19 cellular contexts compared by ENCODE assay signal in the genomic region with DNA sequence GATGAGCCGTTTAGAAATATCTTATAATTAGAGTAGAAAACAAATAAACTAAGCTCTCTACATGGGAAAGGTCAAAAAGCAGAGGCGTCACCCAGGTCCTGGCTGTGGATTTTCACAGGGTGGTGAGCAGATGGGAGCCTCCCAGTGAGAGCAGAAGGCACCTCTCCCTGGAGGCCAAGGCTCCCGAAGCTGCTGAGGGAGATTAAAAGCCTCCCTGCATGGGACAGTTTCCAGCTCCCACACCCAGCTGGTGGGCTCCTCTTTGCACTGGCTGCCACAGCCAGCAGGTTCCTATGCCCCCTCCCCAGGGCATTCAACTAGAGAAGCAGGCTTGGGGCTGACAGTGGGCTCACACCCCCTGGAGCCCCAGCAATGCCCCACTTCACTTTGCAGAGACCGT. TPM values are rescaled to one million over a fixed set of nuclear protein-coding genes. Genes with fewer than 3 reads are reported as not detected.
A peak's percentile ranks its signal among the peaks of the same experiment; 100 is the strongest.
DNase-seq lines count a peak whose midpoint lies in the region; ATAC-seq, FAIRE-seq and TF ChIP-seq lines count a peak whose summit lies in the region.
"Had no signal": no experiment of that assay in that cellular context is flagged by ENCODE, and none has a peak within 500 bp of the region (broad histone marks: within the 10 kb centered on the region; RNA-seq: fewer than 3 reads in every experiment).

No MANE protein-coding gene starts in this region.

- H3K4me3 Mint-ChIP-seq in activated B cell treated with CpG ODN at 0.5 μM for 24 hours = no peak overlapping the region
- H3K4me3 Mint-ChIP-seq in activated CD4-positive, alpha-beta memory T cell treated with anti-CD3 and anti-CD28 coated beads, Interleukin-2, amount 10 ng/mL, durations not matched to agents 7 days and 5 days = no peak overlapping the region

- no peak overlapping the region for H3K4me2 ChIP-seq in HepG2 (ENCODE audit: low read depth, low read length)
- H3K4me2 ChIP-seq: BLaER1 had no signal

- H3K79me2 ChIP-seq in HepG2 (ENCODE audit: insufficient read depth, low read length) = no peaks in the 10 kb centered on the region

- no peak for TF ChIP-seq POLR2A in HepG2 (IDR thresholded peaks at IDR 0.05; ENCODE audit: insufficient read depth in 1 of 2, low read depth in 2 of 2, low read length in 2 of 2)
- TF ChIP-seq POLR2A in right lobe of liver (IDR thresholded peaks at IDR 0.05) = no peak

- CTCF ChIA-PET in HepG2 (lab: Yijun Ruan, JAX; ENCODE audit: low intra/inter-chr PET ratio, low total read pairs) = no interaction called here
- CTCF ChIA-PET in activated B cell treated with CpG ODN at 0.5 μM for 24 hours (lab: Charles Lee) = no interaction called here
- CTCF ChIA-PET in activated CD4-positive, alpha-beta memory T cell treated with anti-CD3 and anti-CD28 coated beads, Interleukin-2, amount 10 ng/mL, durations not matched to agents 7 days and 5 days (lab: Charles Lee) = no interaction called here

- H3K27me3 ChIP-seq in HepG2 (ENCODE audit: control insufficient read depth in 1 of 2, insufficient read depth in 2 of 2, low read length in 2 of 2) (peaks cover 0 to 3% of the 10 kb centered on the region in 2 experiments; a peak in 2 of 5 replicates), right lobe of liver (no peaks in the 10 kb centered on the region)
- H3K27me3 ChIP-seq: BLaER1 had no signal

- no peaks in the 10 kb centered on the region for H4K20me1 ChIP-seq in HepG2 (ENCODE audit: insufficient read depth, low read length)
- H4K20me1 ChIP-seq: BLaER1 had no signal

- H3K4me3 ChIP-seq in HepG2 (replicated peaks in 1 of 3; ENCODE audit: insufficient read depth in 1 of 3, low read depth in 2 of 3, low read length in 3 of 3) (no peak overlapping the region), right lobe of liver (no peak overlapping the region)
- H3K4me3 ChIP-seq: BLaER1, HAP-1, K562 had no signal

- no peaks in the 10 kb centered on the region for H3K27me3 Mint-ChIP-seq in activated B cell treated with CpG ODN at 0.5 μM for 24 hours
- H3K27me3 Mint-ChIP-seq in activated CD4-positive, alpha-beta memory T cell treated with anti-CD3 and anti-CD28 coated beads, Interleukin-2, amount 10 ng/mL, durations not matched to agents 7 days and 5 days = peaks cover 2% of the 10 kb centered on the region

- BruUV-seq in HepG2 (replicated peaks; lab: Mats Ljungman, UMichigan) = no TSS peak

- ATAC-seq in HepG2 (peak; percentile 23; the same call in 1 of the 3 replicates), right lobe of liver (no peak), activated B cell treated with CpG ODN at 0.5 μM for 24 hours (ENCODE audit: low read depth) (no peak), HG02938 (IDR thresholded peaks at IDR 0.05; ENCODE audit: unreplicated experiment) (no peak)
- no peak for ATAC-seq in stimulated activated naive CD8-positive, alpha-beta T cell treated with anti-CD3 and anti-CD28 coated beads, Interleukin-15, Interleukin-2, amounts not matched to agents 100 U/mL and 50 U/mL, for 24 hours
- ATAC-seq: K562, PC-3 had no signal

- H3K36me3 ChIP-seq in HepG2 (replicated peaks in 1 of 2; ENCODE audit: control insufficient read depth in 1 of 2, insufficient read depth in 2 of 2, low read length in 2 of 2) = no peaks in the 10 kb centered on the region
- H3K36me3 ChIP-seq in right lobe of liver = no peaks in the 10 kb centered on the region
- H3K36me3 ChIP-seq: BLaER1, HAP-1 had no signal

- DNase-seq in HepG2 (ENCODE audit: low spot score) (no peak), right lobe of liver (no peak), NCI-H524 treated with DMSO at 0.1 percent for 48 hours (lab: John Stamatoyannopoulos, UW) (peak; percentile 15), activated B cell treated with CpG ODN at 0.5 μM for 24 hours (no peak), LoVo (ENCODE audit: low spot score) (no peak)
- no peak for DNase-seq in activated CD4-positive, alpha-beta memory T cell treated with anti-CD3 and anti-CD28 coated beads, Interleukin-2, amount 10 ng/mL, durations not matched to agents 7 days and 5 days
- no peak for DNase-seq in stimulated activated naive CD8-positive, alpha-beta T cell treated with anti-CD3 and anti-CD28 coated beads, Interleukin-15, Interleukin-2, amounts not matched to agents 100 U/mL and 50 U/mL, for 24 hours
- DNase-seq: EL; MV-4-11; NCI-H1417; NCI-H2029; NCI-H510A; NK-92 treated with Interleukin-12 subunit alpha and Interleukin-12 subunit beta, amount 100 ng/mL, for 24 hours; PC-3 had no signal

- no peak overlapping the region for H3K9ac ChIP-seq in HepG2 (ENCODE audit: insufficient read depth, low read depth, low read length)
- H3K9ac ChIP-seq: BLaER1 had no signal

- no peaks in the 10 kb centered on the region for H3K36me3 Mint-ChIP-seq in activated B cell treated with CpG ODN at 0.5 μM for 24 hours (ENCODE audit: low read depth)
- H3K36me3 Mint-ChIP-seq in activated CD4-positive, alpha-beta memory T cell treated with anti-CD3 and anti-CD28 coated beads, Interleukin-2, amount 10 ng/mL, durations not matched to agents 7 days and 5 days (ENCODE audit: low read depth) = no peaks in the 10 kb centered on the region

- H3K4me1 Mint-ChIP-seq in activated B cell treated with CpG ODN at 0.5 μM for 24 hours = peaks cover 57% of the 10 kb centered on the region
- H3K4me1 Mint-ChIP-seq in activated CD4-positive, alpha-beta memory T cell treated with anti-CD3 and anti-CD28 coated beads, Interleukin-2, amount 10 ng/mL, durations not matched to agents 7 days and 5 days = no peaks in the 10 kb centered on the region

- 33% methylated on average over 3 of the region's 4 CpGs for WGBS in HepG2 (ENCODE audit: low lambda C conversion rate)
- WGBS in right lobe of liver (ENCODE audit: insufficient coverage, low coverage, low lambda C conversion rate, missing lambda C conversion rate) = 75% methylated on average over 2 of the region's 4 CpGs

- TF ChIP-seq EP300 in HepG2 (IDR thresholded peaks at IDR 0.05; ENCODE audit: low read depth in 2 of 2, low read length in 2 of 2) (no peak), HepG2 (CRISPR knock-in tag; IDR thresholded peaks at IDR 0.05; ENCODE audit: borderline replicate concordance) (no peak)

- in situ Hi-C loops in HepG2 (cut with HindIII; ENCODE audit: extremely low pct_ligation_motif_present, low pct_unique_long_range_greater_than_20kb) = no loop called here

- intact Hi-C loops in HepG2 (cut with micrococcal nuclease; ENCODE audit: unreplicated experiment) (no loop called here), right lobe of liver (cut with DNase I) (no loop called here), activated B cell treated with CpG ODN at 0.5 μM for 24 hours (cut with micrococcal nuclease) (no loop called here)

- no peak overlapping the region for H2AFZ ChIP-seq in HepG2 (ENCODE audit: low read length)

- H3K4me1 ChIP-seq in HepG2 (ENCODE audit: insufficient read depth, low read length) (0 out of 2 replicates have a peak, but pooled peaks cover 5% of the 10 kb centered on the region), right lobe of liver (no peaks in the 10 kb centered on the region)

- no peak for FAIRE-seq in HepG2 (lab: Jason Lieb, UNC)
- FAIRE-seq: K562 had no signal

- H3K27ac ChIP-seq in HepG2 (ENCODE audit: extremely low read length, insufficient read depth, low read length) (no peak overlapping the region), right lobe of liver (no peak overlapping the region)
- H3K27ac ChIP-seq: BLaER1, RWPE1 had no signal

- H3K9me3 ChIP-seq in HepG2 (ENCODE audit: low read length) = no peaks in the 10 kb centered on the region
- no peaks in the 10 kb centered on the region for H3K9me3 ChIP-seq in right lobe of liver
- H3K9me3 ChIP-seq: BLaER1 had no signal

- peak overlapping the region; percentile 25 for H3K27ac Mint-ChIP-seq in activated B cell treated with CpG ODN at 0.5 μM for 24 hours
- H3K27ac Mint-ChIP-seq in activated CD4-positive, alpha-beta memory T cell treated with anti-CD3 and anti-CD28 coated beads, Interleukin-2, amount 10 ng/mL, durations not matched to agents 7 days and 5 days = no peak overlapping the region

- TF ChIP-seq CTCF in HepG2 (CRISPR knock-in tag; IDR thresholded peaks at IDR 0.05) (no peak), right lobe of liver (IDR thresholded peaks at IDR 0.05) (no peak), activated B cell treated with CpG ODN at 0.5 μM for 24 hours (IDR thresholded peaks at IDR 0.05) (no peak)

- POLR2A ChIA-PET in HepG2 (lab: Yijun Ruan, JAX) = no interaction called here
- POLR2A ChIA-PET in activated B cell treated with CpG ODN at 0.5 μM for 24 hours (lab: Charles Lee) = interaction anchor here (0.9 to 1.6 kb wide), 2 partner anchors 15 to 21 kb away, joined by 3 to 6 read pairs; no protein-coding TSS in a partner anchor
- POLR2A ChIA-PET in activated CD4-positive, alpha-beta memory T cell treated with anti-CD3 and anti-CD28 coated beads, Interleukin-2, amount 10 ng/mL, durations not matched to agents 7 days and 5 days (lab: Charles Lee) = no interaction called here

- no peaks in the 10 kb centered on the region for H3K9me3 Mint-ChIP-seq in activated B cell treated with CpG ODN at 0.5 μM for 24 hours
- H3K9me3 Mint-ChIP-seq in activated CD4-positive, alpha-beta memory T cell treated with anti-CD3 and anti-CD28 coated beads, Interleukin-2, amount 10 ng/mL, durations not matched to agents 7 days and 5 days = no peaks in the 10 kb centered on the region

- TF ChIP-seq RAD21 in HepG2 (CRISPR knock-in tag; IDR thresholded peaks at IDR 0.05) = no peak

RNA-seq across cellular contexts. Expression of gene TBC1D9, which starts 55.2 kb away (rescaled TPM):
- total RNA-seq in HepG2 (2016; rRNA removed; fragmentation: Illumina TruSeq; extraction: Trizol) = 12.2 TPM in 2 replicates
- total RNA-seq in HepG2 (2016; cell fraction: cytosol; rRNA removed; fragmentation: Illumina TruSeq; extraction: Trizol; ENCODE audit: low read depth) = 1.5 and 2.6 TPM in 2 replicates
- total RNA-seq in HepG2 (2016; cell fraction: insoluble cytoplasmic fraction; rRNA removed; fragmentation: Illumina TruSeq; extraction: Trizol) = 10.4 and 11.6 TPM in 2 replicates
- 4.6 and 4.8 TPM in 2 replicates for total RNA-seq in HepG2 (2016; cell fraction: membrane; rRNA removed; fragmentation: Illumina TruSeq; extraction: Trizol)
- total RNA-seq in HepG2 (2016; cell fraction: nucleus; rRNA removed; fragmentation: Illumina TruSeq; extraction: Trizol) = 17.1 and 20.0 TPM in 2 replicates
- 9.6 and 11.9 TPM in 2 replicates for polyA plus RNA-seq in HepG2 (2011; rRNA removed)
- polyA plus RNA-seq in HepG2 (2011; cell fraction: cytosol; rRNA removed) = 7.0 and 8.0 TPM in 2 replicates
- 11.8 and 12.8 TPM in 2 replicates for polyA plus RNA-seq in HepG2 (2011; cell fraction: nucleus; rRNA removed)
- polyA plus RNA-seq in HepG2 (2012) = 7.3 and 8.1 TPM in 2 replicates
- 0.26 and 0.42 TPM in 2 replicates for polyA plus RNA-seq in HepG2 (2016; cell fraction: cytosol; fragmentation: Illumina TruSeq; extraction: Trizol; ENCODE audit: low read depth)
- polyA plus RNA-seq in HepG2 (2016; cell fraction: insoluble cytoplasmic fraction; fragmentation: Illumina TruSeq; extraction: Trizol; ENCODE audit: low read depth) = 7.8 and 8.5 TPM in 2 replicates
- polyA plus RNA-seq in HepG2 (2016; cell fraction: membrane; fragmentation: Illumina TruSeq; extraction: Trizol; ENCODE audit: low read depth) = 1.4 and 1.7 TPM in 2 replicates
- polyA plus RNA-seq in HepG2 (2016; cell fraction: nucleus; fragmentation: Illumina TruSeq; extraction: Trizol; ENCODE audit: insufficient read depth, low read depth) = 11.3 and 12.2 TPM in 2 replicates
- 11.6 and 31.0 TPM in 2 replicates for polyA minus RNA-seq in HepG2 (2011; rRNA and poly(A)+ RNA removed; ENCODE audit: low replicate concordance)
- polyA minus RNA-seq in HepG2 (2011; cell fraction: cytosol; rRNA and poly(A)+ RNA removed) = 13.0 and 13.1 TPM in 2 replicates
- 57.6 and 63.4 TPM in 2 replicates for polyA minus RNA-seq in HepG2 (2011; cell fraction: nucleus; rRNA and poly(A)+ RNA removed)
- 10 to 100 TPM in 3 of 6 experiments, 1 to 10 TPM in 3; 6.6 to 17.9 (median 9.4) TPM for total RNA-seq in right lobe of liver
- 37.9 and 46.0 TPM in 2 replicates for total RNA-seq in activated B cell treated with CpG ODN at 0.5 μM for 24 hours
- total RNA-seq in activated CD4-positive, alpha-beta memory T cell treated with anti-CD3 and anti-CD28 coated beads, Interleukin-2, amount 10 ng/mL, durations not matched to agents 7 days and 5 days = under 1 TPM in 1 of 2 experiments, not detected in 1; 0.15 TPM
- polyA plus RNA-seq: K562 had no signal
